27 cellular contexts compared by ENCODE assay signal in genomic region chr1:89567797-89568196, GRCh38. TPM values are rescaled to one million over a fixed set of nuclear protein-coding genes. Genes with fewer than 3 reads are reported as not detected.
DNase-seq lines count a peak whose midpoint lies in the region; ATAC-seq and TF ChIP-seq lines count a peak whose summit lies in the region.
"Had no signal": no experiment of that assay in that cellular context is flagged by ENCODE, and none has a peak within 500 bp of the region (broad histone marks: within the 10 kb centered on the region; RNA-seq: fewer than 3 reads in every experiment).

No MANE protein-coding gene starts in this region.

- H3K9me3 ChIP-seq in heart right ventricle (peaks cover 0 to 14% (median 0%) of the 10 kb centered on the region in 11 donors), neural progenitor cell (ENCODE audit: low read depth) (peaks cover 19% of the 10 kb centered on the region), tibial nerve (no peaks in the 10 kb centered on the region), Caco-2 (no peaks in the 10 kb centered on the region)
- H3K9me3 ChIP-seq: esophagus squamous epithelium, tibial artery had no signal

- no peaks in the 10 kb centered on the region for H4K20me1 ChIP-seq in neural progenitor cell (ENCODE audit: low read depth)

- TF ChIP-seq EP300 in tibial nerve (IDR thresholded peaks at IDR 0.05) = no peak

- H3K36me3 ChIP-seq in heart right ventricle (peaks cover 0 to 17% (median 0%) of the 10 kb centered on the region in 9 donors), neural progenitor cell (peaks cover 12% of the 10 kb centered on the region), tibial nerve (peaks cover 0 to 15% (median 0%) of the 10 kb centered on the region in 3 donors), Caco-2 (ENCODE audit: control insufficient read depth, insufficient read depth, low read length) (no peaks in the 10 kb centered on the region)
- H3K36me3 ChIP-seq: tibial artery had no signal

- H3F3A ChIP-seq in neural progenitor cell (ENCODE audit: low read depth) = peaks cover 33% of the 10 kb centered on the region

- no peak overlapping the region for H3K27ac Mint-ChIP-seq in dendritic cell treated with granulocyte-macrophage colony-stimulating factor and Interleukin-4, amounts not matched to agents 40 ng/mL and 50 ng/mL, for 4 days
- H3K27ac Mint-ChIP-seq in neural progenitor cell (peak overlapping the region; percentile 97), Caco-2 (ENCODE audit: unreplicated experiment) (no peak overlapping the region)
- H3K27ac Mint-ChIP-seq: activated naive CD4-positive, alpha-beta T cell treated with anti-CD3 and anti-CD28 coated beads, Interleukin-2, amount 10 ng/mL, durations not matched to agents 7 days and 5 days; HFFc6; stimulated activated effector memory CD8-positive, alpha-beta T cell treated with anti-CD3 and anti-CD28 coated beads, Interleukin-12 subunit alpha, Interleukin-12 subunit beta, amount 100 ng/mL, for 72 hours had no signal

- DNase-seq in heart right ventricle (no peak), Right ventricle myocardium superior (no peak), neural progenitor cell (ENCODE audit: low spot score) (no peak), tibial nerve (ENCODE audit: low spot score in 2 of 2) (no peak), DMS 273 (lab: John Stamatoyannopoulos, UW; ENCODE audit: unreplicated experiment) (no peak), Caco-2 (no peak)
- DNase-seq: activated naive CD4-positive, alpha-beta T cell treated with anti-CD3 and anti-CD28 coated beads, Interleukin-2, amount 10 ng/mL, durations not matched to agents 7 days and 5 days; activated T-cell treated with anti-CD3 and anti-CD28 coated beads, Interleukin-2, amount 50 U/mL, for 4 hours; aorta; cerebellar nuclear complex; effector memory CD8-positive, alpha-beta T cell; esophagus squamous epithelium; GM23248; HFFc6; left colon; NCI-H1048; NCI-H1930; NCI-H226; PC-9; posterior cingulate gyrus; stimulated activated CD4-positive, alpha-beta T cell treated with anti-CD3 and anti-CD28 coated beads, Interleukin-2, amount 100 ng/mL, for 24 hours; tibial artery had no signal

- ATAC-seq in heart right ventricle (no peak), Right ventricle myocardium superior (ENCODE audit: poor library complexity) (no peak), HG02571 (IDR thresholded peaks at IDR 0.05; ENCODE audit: unreplicated experiment) (no peak)
- ATAC-seq: activated T-cell treated with anti-CD3 and anti-CD28 coated beads, Interleukin-2, amount 50 U/mL, for 4 hours; effector memory CD8-positive, alpha-beta T cell; left colon; stimulated activated effector memory CD8-positive, alpha-beta T cell treated with anti-CD3 and anti-CD28 coated beads, Interleukin-12 subunit alpha, Interleukin-12 subunit beta, amount 100 ng/mL, for 72 hours had no signal

- TF ChIP-seq POLR2A in tibial nerve (IDR thresholded peaks at IDR 0.05) = no peak

- H3K4me2 ChIP-seq in neural progenitor cell = peak overlapping the region; percentile 65
- H3K4me2 ChIP-seq: PC-9 had no signal

- H3K4me1 Mint-ChIP-seq in dendritic cell treated with granulocyte-macrophage colony-stimulating factor and Interleukin-4, amounts not matched to agents 40 ng/mL and 50 ng/mL, for 4 days (ENCODE audit: low read depth) = peaks cover 47% of the 10 kb centered on the region
- H3K4me1 Mint-ChIP-seq in neural progenitor cell (peaks cover 33% of the 10 kb centered on the region), Caco-2 (ENCODE audit: low read depth, unreplicated experiment) (no peaks in the 10 kb centered on the region)

- H3K4me1 ChIP-seq in heart right ventricle (peaks cover 0 to 48% (median 6%) of the 10 kb centered on the region in 9 donors), neural progenitor cell (peaks cover 55% of the 10 kb centered on the region), tibial nerve (peaks cover 0 to 51% (median 11%) of the 10 kb centered on the region in 4 donors), Caco-2 (no peaks in the 10 kb centered on the region)
- H3K4me1 ChIP-seq: tibial artery had no signal

- TF ChIP-seq CTCF in heart right ventricle (IDR thresholded peaks at IDR 0.05) (no peak), neural progenitor cell (IDR thresholded peaks at IDR 0.05) (no peak), tibial nerve (IDR thresholded peaks at IDR 0.05) (no peak), Caco-2 (IDR thresholded peaks at IDR 0.05; ENCODE audit: insufficient read depth in 1 of 2, low read depth in 1 of 2, low read length in 1 of 2, severe bottlenecking in 1 of 2, unreplicated experiment in 1 of 2) (no peak)

- peaks cover 88% of the 10 kb centered on the region for H3K79me2 ChIP-seq in neural progenitor cell (ENCODE audit: low read depth)

- H3K4me3 Mint-ChIP-seq in dendritic cell treated with granulocyte-macrophage colony-stimulating factor and Interleukin-4, amounts not matched to agents 40 ng/mL and 50 ng/mL, for 4 days = peak overlapping the region; percentile 39
- no peak overlapping the region for H3K4me3 Mint-ChIP-seq in neural progenitor cell
- no peak overlapping the region for H3K4me3 Mint-ChIP-seq in Caco-2 (ENCODE audit: unreplicated experiment)
- H3K4me3 Mint-ChIP-seq: activated naive CD4-positive, alpha-beta T cell treated with anti-CD3 and anti-CD28 coated beads, Interleukin-2, amount 10 ng/mL, durations not matched to agents 7 days and 5 days; activated T-cell treated with anti-CD3 and anti-CD28 coated beads, Interleukin-2, amount 50 U/mL, for 4 hours; effector memory CD8-positive, alpha-beta T cell; HFFc6; nephron; stimulated activated effector memory CD8-positive, alpha-beta T cell treated with anti-CD3 and anti-CD28 coated beads, Interleukin-12 subunit alpha, Interleukin-12 subunit beta, amount 100 ng/mL, for 72 hours had no signal

- BruUV-seq in Caco-2 (replicated peaks; lab: Mats Ljungman, UMichigan) = no TSS peak

- H3K9me3 Mint-ChIP-seq in dendritic cell treated with granulocyte-macrophage colony-stimulating factor and Interleukin-4, amounts not matched to agents 40 ng/mL and 50 ng/mL, for 4 days = no peaks in the 10 kb centered on the region
- H3K9me3 Mint-ChIP-seq in neural progenitor cell (peaks cover 20% of the 10 kb centered on the region), Caco-2 (ENCODE audit: unreplicated experiment) (no peaks in the 10 kb centered on the region)
- H3K9me3 Mint-ChIP-seq: activated T-cell treated with anti-CD3 and anti-CD28 coated beads, Interleukin-2, amount 50 U/mL, for 4 hours; effector memory CD8-positive, alpha-beta T cell; HFFc6; stimulated activated effector memory CD8-positive, alpha-beta T cell treated with anti-CD3 and anti-CD28 coated beads, Interleukin-12 subunit alpha, Interleukin-12 subunit beta, amount 100 ng/mL, for 72 hours had no signal

- H3K9ac ChIP-seq in neural progenitor cell = no peak overlapping the region
- H3K9ac ChIP-seq: BLaER1 treated with 17β-estradiol and CSF1 and Interleukin-3, amounts not matched to agents 10 nM and 100 nM; GM23248 had no signal

- intact Hi-C loops in heart right ventricle (cut with DNase I) (loop anchor here in 2 of 10 donors (5.0 kb wide), 2 partner anchors 40 to 45 kb away; partner anchors contain the start of gene LRRC8B (in 1 of the 2)), Right ventricle myocardium superior (cut with DNase I) (no loop called here), Caco-2 (cut with micrococcal nuclease; ENCODE audit: unreplicated experiment) (no loop called here)
- intact Hi-C loops in dendritic cell treated with granulocyte-macrophage colony-stimulating factor and Interleukin-4, amounts not matched to agents 40 ng/mL and 50 ng/mL, for 4 days (cut with micrococcal nuclease) = no loop called here

- H3K27ac ChIP-seq in heart right ventricle (peak overlapping the region in 8 of 10 donors; percentile 17 to 81 (median 70)), neural progenitor cell (peak overlapping the region; percentile 96), tibial nerve (peak overlapping the region; percentile 74 to 93 (median 82))
- H3K27ac ChIP-seq: BLaER1 treated with 17β-estradiol and CSF1 and Interleukin-3, amounts not matched to agents 10 nM and 100 nM; GM23248; PC-9 had no signal

- peaks cover 27% of the 10 kb centered on the region for H3K36me3 Mint-ChIP-seq in dendritic cell treated with granulocyte-macrophage colony-stimulating factor and Interleukin-4, amounts not matched to agents 40 ng/mL and 50 ng/mL, for 4 days (ENCODE audit: low read depth)
- H3K36me3 Mint-ChIP-seq in neural progenitor cell = peaks cover 27% of the 10 kb centered on the region
- no peaks in the 10 kb centered on the region for H3K36me3 Mint-ChIP-seq in Caco-2 (ENCODE audit: insufficient read depth, unreplicated experiment)

- H3K27me3 Mint-ChIP-seq in dendritic cell treated with granulocyte-macrophage colony-stimulating factor and Interleukin-4, amounts not matched to agents 40 ng/mL and 50 ng/mL, for 4 days = no peaks in the 10 kb centered on the region
- H3K27me3 Mint-ChIP-seq in neural progenitor cell (ENCODE audit: insufficient read depth, low read depth) (peaks cover 2% of the 10 kb centered on the region), Caco-2 (ENCODE audit: insufficient read depth, unreplicated experiment) (no peaks in the 10 kb centered on the region)
- H3K27me3 Mint-ChIP-seq: activated naive CD4-positive, alpha-beta T cell treated with anti-CD3 and anti-CD28 coated beads, Interleukin-2, amount 10 ng/mL, durations not matched to agents 7 days and 5 days; effector memory CD8-positive, alpha-beta T cell had no signal

- H3K4me3 ChIP-seq in heart right ventricle = peak overlapping the region in 5 of 10 donors; percentile 0 to 27 (median 11)
- H3K4me3 ChIP-seq in neural progenitor cell = no peak overlapping the region
- H3K4me3 ChIP-seq in tibial nerve = peak overlapping the region in 1 of 4 donors; percentile 14
- H3K4me3 ChIP-seq in Caco-2 (ENCODE audit: low read depth, low read length) = no peak overlapping the region
- H3K4me3 ChIP-seq: BLaER1 treated with 17β-estradiol and CSF1 and Interleukin-3, amounts not matched to agents 10 nM and 100 nM; GM23248; PC-9; tibial artery had no signal

- POLR2A ChIA-PET in Caco-2 (lab: Charles Lee) = no interaction called here

- WGBS in heart right ventricle, 2 donors = 55 to 75% methylated on average over 3 of the region's 3 CpGs
- WGBS in tibial nerve, 2 donors = 31 to 33% methylated on average over 3 of the region's 3 CpGs

- no peaks in the 10 kb centered on the region for H3K27me3 ChIP-seq in heart right ventricle
- no peaks in the 10 kb centered on the region for H3K27me3 ChIP-seq in neural progenitor cell
- no peaks in the 10 kb centered on the region for H3K27me3 ChIP-seq in tibial nerve
- H3K27me3 ChIP-seq in Caco-2 (replicated peaks; ENCODE audit: control insufficient read depth, insufficient read depth, low read length) = no peaks in the 10 kb centered on the region
- H3K27me3 ChIP-seq: BLaER1 treated with 17β-estradiol and CSF1 and Interleukin-3, amounts not matched to agents 10 nM and 100 nM; esophagus squamous epithelium; tibial artery had no signal

- no peak overlapping the region for H2AFZ ChIP-seq in neural progenitor cell (replicated peaks)
- H2AFZ ChIP-seq: GM23248, PC-9 had no signal

- CTCF ChIA-PET in Caco-2 (lab: Charles Lee) = no interaction called here

RNA-seq across cellular contexts. Expression of gene LRRC8B, which starts 43.2 kb away (rescaled TPM):
- total RNA-seq in heart right ventricle (1 to 10 TPM; 2.4 to 6.6 (median 4.5) TPM), Right ventricle myocardium superior (2.5 TPM), neural progenitor cell (ENCODE audit: low replicate concordance) (28.4 and 37.3 TPM in 2 replicates), tibial nerve (10 to 100 TPM; 27.1 to 48.0 (median 35.1) TPM), Caco-2 (2022) (8.4 and 10.8 TPM in 2 replicates)
- 1 to 10 TPM; 1.7 to 2.2 TPM for polyA plus RNA-seq in heart right ventricle
